ENCODE assay signal across 20 cellular contexts in genomic region chr14:80447396-80447795, GRCh38.
DNase-seq lines count a peak whose midpoint lies in the region; ATAC-seq and TF ChIP-seq lines count a peak whose summit lies in the region.
"Had no signal": no experiment of that assay in that cellular context is flagged by ENCODE, and none has a peak within 500 bp of the region (broad histone marks: within the 10 kb centered on the region; RNA-seq: fewer than 3 reads in every experiment).

No MANE protein-coding gene starts in this region.

- no peak overlapping the region for H2AFZ ChIP-seq in IMR-90 (replicated peaks; ENCODE audit: low read length, poor library complexity)
- H2AFZ ChIP-seq: GM23338 had no signal

- no peak overlapping the region for H2BK15ac ChIP-seq in IMR-90 (ENCODE audit: low read depth, low read length)

- no peak for TF ChIP-seq POLR2A in IMR-90 (IDR thresholded peaks at IDR 0.05; ENCODE audit: low read depth, low read length)

- H3K23ac ChIP-seq in IMR-90 (ENCODE audit: low read depth, low read length): no peak overlapping the region

- no peak for TF ChIP-seq RAD21 in IMR-90 (IDR thresholded peaks at IDR 0.05; ENCODE audit: low read length)

- H3K27ac ChIP-seq in IMR-90 (ENCODE audit: insufficient read depth, low read length): no peak overlapping the region
- no peak overlapping the region for H3K27ac ChIP-seq in foreskin keratinocyte

- POLR2A ChIA-PET in IMR-90 (lab: Charles Lee; ENCODE audit: unreplicated experiment): no interaction called here

- in situ Hi-C loops in IMR-90 (cut with MboI; ENCODE audit: low sequenced_read_pairs): no loop called here

- no peaks in the 10 kb centered on the region; the same call in none of the 2 replicates for H3K9me3 ChIP-seq in IMR-90 (ENCODE audit: control insufficient read depth, insufficient read depth, low read length)

- no TSS peak for BruUV-seq in IMR-90 (replicated peaks; lab: Mats Ljungman, UMichigan)

- H2BK120ac ChIP-seq in IMR-90 (ENCODE audit: low read depth, low read length): no peak overlapping the region

- H3K27me3 ChIP-seq in IMR-90 (ENCODE audit: control insufficient read depth, insufficient read depth, low read length) (no peaks in the 10 kb centered on the region), foreskin keratinocyte (no peaks in the 10 kb centered on the region)

- H2BK20ac ChIP-seq in IMR-90 (ENCODE audit: low read depth, low read length): no peak overlapping the region

- no peak overlapping the region for H3K4me2 ChIP-seq in IMR-90 (ENCODE audit: low read depth, low read length)
- H3K4me2 ChIP-seq: GM23338 had no signal

- no peak overlapping the region for H2AK5ac ChIP-seq in IMR-90 (ENCODE audit: low read depth, low read length)

- intact Hi-C loops in IMR-90 (cut with micrococcal nuclease): no loop called here

- H3K36me3 ChIP-seq in IMR-90 (ENCODE audit: control insufficient read depth, insufficient read depth, low read length): no peaks in the 10 kb centered on the region

- H3K56ac ChIP-seq in IMR-90 (ENCODE audit: extremely low read depth, insufficient read depth, low read length): no peak overlapping the region

- H3K18ac ChIP-seq in IMR-90 (ENCODE audit: low read depth, low read length): no peak overlapping the region

- TF ChIP-seq CTCF in IMR-90 (conservative IDR thresholded peaks at IDR 0.05; ENCODE audit: low read depth, low read length): no peak
- no peak for TF ChIP-seq CTCF in choroid plexus epithelial cell (conservative IDR thresholded peaks at IDR 0.05; ENCODE audit: low read depth, low read length)
- no peak for TF ChIP-seq CTCF in foreskin keratinocyte (conservative IDR thresholded peaks at IDR 0.05)

- H3K4ac ChIP-seq in IMR-90 (ENCODE audit: low read depth, low read length): no peak overlapping the region

- no peaks in the 10 kb centered on the region for H3K9me1 ChIP-seq in IMR-90 (ENCODE audit: insufficient read depth, low read length)

- H3K9ac ChIP-seq in IMR-90 (ENCODE audit: low read depth, low read length): no peak overlapping the region

- no peak overlapping the region for H2AK9ac ChIP-seq in IMR-90 (replicated peaks; ENCODE audit: low read depth, low read length, poor library complexity)

- no peaks in the 10 kb centered on the region for H4K20me1 ChIP-seq in IMR-90 (ENCODE audit: insufficient read depth, low read length)

- H3K79me1 ChIP-seq in IMR-90 (ENCODE audit: low read depth in 1 of 2, low read length in 2 of 2): no peaks in the 10 kb centered on the region

- dilution Hi-C loops in IMR-90 (cut with HindIII; ENCODE audit: low sequenced_read_pairs, unreplicated experiment): no loop called here

- CTCF ChIA-PET in IMR-90 (lab: Yijun Ruan, JAX): interaction anchor here (0.6 kb wide), 1 partner anchor 132 kb away, joined by 4 read pairs; no protein-coding TSS in a partner anchor

- H3K4me1 ChIP-seq in IMR-90 (ENCODE audit: control insufficient read depth, insufficient read depth, low read length): peaks cover 5% of the 10 kb centered on the region
- H3K4me1 ChIP-seq in foreskin keratinocyte: no peaks in the 10 kb centered on the region

- H4K91ac ChIP-seq in IMR-90 (ENCODE audit: insufficient read depth, low read depth, low read length): no peak overlapping the region

- H3K4me3 ChIP-seq in IMR-90 (ENCODE audit: insufficient read depth, low read depth, low read length) (no peak overlapping the region), choroid plexus epithelial cell (ENCODE audit: low read depth, low read length) (no peak overlapping the region)
- H3K4me3 ChIP-seq: GM23338 had no signal

- ATAC-seq in IMR-90 (ENCODE audit: low read depth) (peak; percentile 62; the same call in 1 of the 2 replicates), foreskin keratinocyte (peak; percentile 53)
- ATAC-seq: GM23338, HCT116 had no signal

- peak; percentile 11 for DNase-seq in AG20443 (ENCODE audit: low spot score)
- peak; percentile 73 for DNase-seq in IMR-90
- peak; percentile 43 for DNase-seq in choroid plexus epithelial cell (ENCODE audit: low read depth)
- peak in 1 of 2 donors; percentile 30 for DNase-seq in foreskin keratinocyte
- DNase-seq in islet precursor cell: no peak
- DNase-seq in NCI-H128 (lab: John Stamatoyannopoulos, UW; ENCODE audit: unreplicated experiment): no peak
- no peak for DNase-seq in stimulated activated naive CD4-positive, alpha-beta T cell (lab: John Stamatoyannopoulos, UW)
- DNase-seq: CD4-positive, alpha-beta T cell; COR-L47; DMS79; NCI-H1417 treated with DMSO at 0.1 percent for 48 hours; NCI-H187; NCI-H2107; NCI-H446 treated with DMSO at 0.1 percent for 48 hours; NCI-H526 treated with DMSO at 0.1 percent for 48 hours; OCI-M1; RPMI8226; SHP77 had no signal

- no peak overlapping the region for H3K14ac ChIP-seq in IMR-90 (replicated peaks; ENCODE audit: low read depth, low read length)

- H2BK5ac ChIP-seq in IMR-90 (ENCODE audit: low read depth, low read length, poor library complexity, severe bottlenecking): no peak overlapping the region

- no peak overlapping the region for H4K8ac ChIP-seq in IMR-90 (ENCODE audit: low read depth in 2 of 2, low read length in 2 of 2)

- H4K5ac ChIP-seq in IMR-90 (ENCODE audit: low read depth, low read length): no peak overlapping the region

TF ChIP-seq in IMR-90, 13 proteins besides CTCF, POLR2A, EP300 and RAD21:
- no peak for TF ChIP-seq USF2 (IDR thresholded peaks at IDR 0.05; ENCODE audit: low read depth, low read length)
- no peak for TF ChIP-seq MAFK (IDR thresholded peaks at IDR 0.05; ENCODE audit: low read depth, low read length)
- TF ChIP-seq ELK1 (IDR thresholded peaks at IDR 0.05; ENCODE audit: borderline replicate concordance, low read depth, low read length): no peak
- no peak for TF ChIP-seq CHD1 (IDR thresholded peaks at IDR 0.05; ENCODE audit: low read depth, low read length)
- no peak for TF ChIP-seq FOS (IDR thresholded peaks at IDR 0.05; ENCODE audit: low read depth, low read length)
TF ChIP-seq in IMR-90: peak in this region for 0.

Comparison
In these comparisons a context has a peak if more than half of its experiments do, and no peak if none do; other contexts are left out.
1. DNase-seq: peak in AG20443 (single experiment), IMR-90 (single experiment) and choroid plexus epithelial cell (single experiment); none in islet precursor cell (single experiment), NCI-H128 (single experiment) and stimulated activated naive CD4-positive, alpha-beta T cell (0 of 6).